ENCODE assay signal across 8 cellular contexts in genomic region chr5:322281-322941, GRCh38. TPM values are rescaled to one million over a fixed set of nuclear protein-coding genes. Genes with fewer than 3 reads are reported as not detected.
DNase-seq lines count a peak whose midpoint lies in the region; ATAC-seq and TF ChIP-seq lines count a peak whose summit lies in the region.

No MANE protein-coding gene starts in this region.

- intact Hi-C loops in activated CD4-positive, alpha-beta T cell treated with anti-CD3 and anti-CD28 coated beads, Interleukin-2, amount 10 ng/mL, durations not matched to agents 24 days and 14 days (cut with micrococcal nuclease) = loop anchor here (1.0 to 5.0 kb wide), 2 partner anchors 12 to 50 kb away; partner anchors contain the start of gene PDCD6
- intact Hi-C loops in mammary epithelial cell (cut with micrococcal nuclease) (no loop called here), ovary (cut with DNase I) (no loop called here)

- TF ChIP-seq CTCF in mammary epithelial cell (conservative IDR thresholded peaks at IDR 0.05 in 1 of 2, IDR thresholded peaks at IDR 0.05 in 1 of 2; ENCODE audit: extremely low read depth in 1 of 2, insufficient read depth in 1 of 2, low read depth in 1 of 2, low read length in 2 of 2) = no peak
- no peak for TF ChIP-seq CTCF in ovary (IDR thresholded peaks at IDR 0.05)

- H3K27ac Mint-ChIP-seq in activated CD4-positive, alpha-beta T cell treated with anti-CD3 and anti-CD28 coated beads, Interleukin-2, amount 10 ng/mL, durations not matched to agents 24 days and 14 days = peak overlapping the region; percentile 34

- peak overlapping the region; percentile 80 for H3K4me3 Mint-ChIP-seq in activated CD4-positive, alpha-beta T cell treated with anti-CD3 and anti-CD28 coated beads, Interleukin-2, amount 10 ng/mL, durations not matched to agents 24 days and 14 days

- peaks cover 12% of the 10 kb centered on the region for H3K4me1 Mint-ChIP-seq in activated CD4-positive, alpha-beta T cell treated with anti-CD3 and anti-CD28 coated beads, Interleukin-2, amount 10 ng/mL, durations not matched to agents 24 days and 14 days

- H3K27me3 Mint-ChIP-seq in activated CD4-positive, alpha-beta T cell treated with anti-CD3 and anti-CD28 coated beads, Interleukin-2, amount 10 ng/mL, durations not matched to agents 24 days and 14 days = peaks cover 11% of the 10 kb centered on the region

- no TSS peak for BruUV-seq in mammary epithelial cell (replicated peaks; lab: Mats Ljungman, UMichigan)

- peak; percentile 75 for DNase-seq in activated CD4-positive, alpha-beta T cell treated with anti-CD3 and anti-CD28 coated beads, Interleukin-2, amount 10 ng/mL, durations not matched to agents 24 days and 14 days
- no peak for DNase-seq in activated CD4-positive, alpha-beta T cell treated with anti-CD3 and anti-CD28 coated beads for 1 hour
- no peak for DNase-seq in mammary epithelial cell
- DNase-seq in ovary = no peak
- no peak for DNase-seq in superior temporal gyrus (ENCODE audit: extremely low spot score)
- DNase-seq in left lobe of liver (ENCODE audit: low spot score) = no peak
- DNase-seq in NCI-H2196 (lab: John Stamatoyannopoulos, UW; ENCODE audit: unreplicated experiment) = no peak

- no peaks in the 10 kb centered on the region for H3K36me3 ChIP-seq in mammary epithelial cell (ENCODE audit: insufficient read depth, low read length)
- no peaks in the 10 kb centered on the region for H3K36me3 ChIP-seq in ovary

- H4K20me1 ChIP-seq in mammary epithelial cell (ENCODE audit: insufficient read depth, low read length) = peaks cover under 1% of the 10 kb centered on the region

- H3K36me3 Mint-ChIP-seq in activated CD4-positive, alpha-beta T cell treated with anti-CD3 and anti-CD28 coated beads, Interleukin-2, amount 10 ng/mL, durations not matched to agents 24 days and 14 days (ENCODE audit: low read depth) = peaks cover 15% of the 10 kb centered on the region

- ATAC-seq in HG03439 (IDR thresholded peaks at IDR 0.05; ENCODE audit: unreplicated experiment) (peak; percentile 31), left lobe of liver (no peak)

- WGBS in mammary epithelial cell (ENCODE audit: low coverage, missing lambda C conversion rate) = 41% methylated on average over 30 of the region's 56 CpGs
- 18 to 38% (median 22%) methylated on average over 55 to 56 of the region's 56 CpGs for WGBS in ovary, 3 donors

- H3K9me3 Mint-ChIP-seq in activated CD4-positive, alpha-beta T cell treated with anti-CD3 and anti-CD28 coated beads, Interleukin-2, amount 10 ng/mL, durations not matched to agents 24 days and 14 days = no peaks in the 10 kb centered on the region

- no peak overlapping the region for H3K9ac ChIP-seq in mammary epithelial cell (ENCODE audit: insufficient read depth, low read length)

- no peak overlapping the region for H3K27ac ChIP-seq in mammary epithelial cell (ENCODE audit: insufficient read depth, low read depth, low read length)
- H3K27ac ChIP-seq in ovary = no peak overlapping the region

- peaks cover 12% of the 10 kb centered on the region for H3K27me3 ChIP-seq in mammary epithelial cell (ENCODE audit: insufficient read depth, low read length)
- H3K27me3 ChIP-seq in ovary = no peaks in the 10 kb centered on the region

- in situ Hi-C loops in mammary epithelial cell (cut with MboI; ENCODE audit: low sequenced_read_pairs in 2 of 2) = no loop called here

- H3K4me3 ChIP-seq in mammary epithelial cell (replicated peaks in 1 of 3; ENCODE audit: insufficient read depth in 1 of 3, low read depth in 2 of 3, low read length in 3 of 3) (peak overlapping the region in 2 of 3 experiments; percentile 1 to 42), ovary (peak overlapping the region; percentile 17)

- dilution Hi-C loops in mammary epithelial cell (cut with HindIII; ENCODE audit: low sequenced_read_pairs) = no loop called here

- TF ChIP-seq POLR2A in ovary (IDR thresholded peaks at IDR 0.05) = no peak

- TF ChIP-seq EP300 in ovary (IDR thresholded peaks at IDR 0.05) = no peak

- H3K4me1 ChIP-seq in mammary epithelial cell (ENCODE audit: insufficient read depth, low read length) = peaks cover 17% of the 10 kb centered on the region
- H3K4me1 ChIP-seq in ovary (ENCODE audit: insufficient read depth) = no peaks in the 10 kb centered on the region

- peak overlapping the region; percentile 83 for H2AFZ ChIP-seq in mammary epithelial cell (ENCODE audit: low read depth, low read length)

- H3K9me3 ChIP-seq in mammary epithelial cell (replicated peaks; ENCODE audit: insufficient read depth, low read length) (no peaks in the 10 kb centered on the region), ovary (no peaks in the 10 kb centered on the region)

- CTCF ChIA-PET in mammary epithelial cell (lab: Charles Lee; ENCODE audit: low non-redundant PET) = no interaction called here

- H3K4me2 ChIP-seq in mammary epithelial cell (ENCODE audit: insufficient read depth, low read depth, low read length) = peak overlapping the region; percentile 100

- H3K79me2 ChIP-seq in mammary epithelial cell (ENCODE audit: insufficient read depth, low read length) = no peaks in the 10 kb centered on the region

RNA-seq across cellular contexts. Expression of gene AHRR, which starts 0.9 kb away (rescaled TPM):
- total RNA-seq in activated CD4-positive, alpha-beta T cell treated with anti-CD3 and anti-CD28 coated beads, Interleukin-2, amount 10 ng/mL, durations not matched to agents 24 days and 14 days = 25.8 and 26.0 TPM in 2 replicates
- total RNA-seq in mammary epithelial cell (1 to 10 TPM; 1.7 to 2.9 TPM), ovary (10 to 100 TPM in 1 of 7 donors, 1 to 10 TPM in 5, under 1 TPM in 1; 0.72 to 14.9 (median 2.0) TPM), left lobe of liver (0.81 TPM)
- polyA plus RNA-seq in mammary epithelial cell (0.25 TPM), ovary (1 to 10 TPM in 1 of 2 donors, under 1 TPM in 1; 0.77 to 2.1 TPM)
- polyA minus RNA-seq in mammary epithelial cell = 1.0 TPM

RNA-seq across cellular contexts. Expression of gene PDCD6, which starts 51.0 kb away (rescaled TPM):
- total RNA-seq in activated CD4-positive, alpha-beta T cell treated with anti-CD3 and anti-CD28 coated beads, Interleukin-2, amount 10 ng/mL, durations not matched to agents 24 days and 14 days = 118 and 119 TPM in 2 replicates
- total RNA-seq in mammary epithelial cell = 100 to 1,000 TPM in 1 of 2 donors, 10 to 100 TPM in 1; 77.7 to 167 TPM
- 252 TPM for polyA plus RNA-seq in mammary epithelial cell
- polyA minus RNA-seq in mammary epithelial cell = 101 TPM
- total RNA-seq in ovary = 10 to 100 TPM; 67.4 to 85.0 (median 73.9) TPM
- polyA plus RNA-seq in ovary = 100 to 1,000 TPM in 1 of 2 donors, 10 to 100 TPM in 1; 84.5 to 103 TPM
- 37.1 TPM for total RNA-seq in left lobe of liver
